In genomic region chr20:64057628-64058498, GRCh38 we compare ENCODE assay signal across 1 cellular context.
TF ChIP-seq lines count a peak whose summit lies in the region.

No MANE protein-coding gene starts in this region.

TF ChIP-seq in GM12878, 131 proteins besides CTCF, POLR2A, EP300 and RAD21 (continues in another document):
- TF ChIP-seq RCOR1 (conservative IDR thresholded peaks at IDR 0.05; ENCODE audit: low read depth, low read length) = no peak
- 0 out of 2 replicates have a peak, but pooled peaks have one; percentile 7 for TF ChIP-seq ATF7 (IDR thresholded peaks at IDR 0.05; ENCODE audit: low read depth)
- TF ChIP-seq CHD1 (IDR thresholded peaks at IDR 0.05; ENCODE audit: low read depth, low read length) = no peak
- no peak for TF ChIP-seq BCL11A (IDR thresholded peaks at IDR 0.05; ENCODE audit: low read depth, low read length)
- TF ChIP-seq IRF4 (IDR thresholded peaks at IDR 0.05; ENCODE audit: low read depth, low read length) = peak; percentile 66; the same call in 1 of the 2 replicates
- TF ChIP-seq SMAD1 (IDR thresholded peaks at IDR 0.05; ENCODE audit: low read depth, partially characterized antibody) = no peak
- TF ChIP-seq STAT3 (IDR thresholded peaks at IDR 0.05; ENCODE audit: low read depth, low read length) = no peak
- peak; percentile 69 for TF ChIP-seq SMC3 (IDR thresholded peaks at IDR 0.05; ENCODE audit: borderline replicate concordance, low read length)
- TF ChIP-seq MXI1 (IDR thresholded peaks at IDR 0.05; ENCODE audit: low read depth, low read length) = peak; percentile 46; the same call in 1 of the 2 replicates
- no peak for TF ChIP-seq NFXL1 (IDR thresholded peaks at IDR 0.05; ENCODE audit: borderline replicate concordance)
- no peak for TF ChIP-seq TBL1XR1 (IDR thresholded peaks at IDR 0.05; ENCODE audit: low read depth, low read length)
- TF ChIP-seq RELA (IDR thresholded peaks at IDR 0.05; ENCODE audit: borderline replicate concordance, partially characterized antibody) = peak; percentile 23
- no peak for TF ChIP-seq BCLAF1 (IDR thresholded peaks at IDR 0.05)
- no peak for TF ChIP-seq HSF1 (IDR thresholded peaks at IDR 0.05; ENCODE audit: low read depth, low read length)
- TF ChIP-seq CBX3 (IDR thresholded peaks at IDR 0.05; ENCODE audit: borderline replicate concordance, low read depth) = no peak
- TF ChIP-seq MAX (IDR thresholded peaks at IDR 0.05; ENCODE audit: low read depth, low read length) = peak; percentile 45; the same call in 1 of the 2 replicates
- peak; percentile 95 for TF ChIP-seq GATAD2B (conservative IDR thresholded peaks at IDR 0.05; ENCODE audit: low read depth)
- TF ChIP-seq TCF3 (IDR thresholded peaks at IDR 0.05; ENCODE audit: borderline replicate concordance, insufficient read depth, low read depth, low read length) = peak; percentile 87
- TF ChIP-seq RB1 (IDR thresholded peaks at IDR 0.05; ENCODE audit: borderline replicate concordance) = no peak
- peak; percentile 86 for TF ChIP-seq TCF12 (IDR thresholded peaks at IDR 0.05; ENCODE audit: low read depth, low read length)
- no peak for TF ChIP-seq ZBTB40 (IDR thresholded peaks at IDR 0.05; ENCODE audit: borderline replicate concordance)
- TF ChIP-seq BHLHE40 (IDR thresholded peaks at IDR 0.05; ENCODE audit: borderline replicate concordance in 1 of 2, low read depth in 2 of 2, low read length in 1 of 2) = peak; percentile 84 to 91
- no peak; the same call in 1 of the 2 replicates for TF ChIP-seq LARP7 (IDR thresholded peaks at IDR 0.05)
- TF ChIP-seq MTA2 (IDR thresholded peaks at IDR 0.05; ENCODE audit: low read depth) = peak; percentile 55
- TF ChIP-seq CBX5 (IDR thresholded peaks at IDR 0.05; ENCODE audit: low read depth) = no peak
- TF ChIP-seq RAD51 (IDR thresholded peaks at IDR 0.05) = peak; percentile 38; the same call in 1 of the 2 replicates
- peak; percentile 77 for TF ChIP-seq IKZF1 (conservative IDR thresholded peaks at IDR 0.05)
- peak; percentile 25; the same call in 1 of the 2 replicates for TF ChIP-seq SIN3A (IDR thresholded peaks at IDR 0.05; ENCODE audit: low read depth, low read length)
- no peak for TF ChIP-seq PML (IDR thresholded peaks at IDR 0.05; ENCODE audit: low read length)
- TF ChIP-seq SREBF2 (IDR thresholded peaks at IDR 0.05; ENCODE audit: low read length) = no peak
- TF ChIP-seq ZSCAN29 (IDR thresholded peaks at IDR 0.05) = peak; percentile 36; the same call in 1 of the 2 replicates
- peak; percentile 85; the same call in 1 of the 2 replicates for TF ChIP-seq HDGF (IDR thresholded peaks at IDR 0.05)
- no peak for TF ChIP-seq SPI1 (IDR thresholded peaks at IDR 0.05; ENCODE audit: borderline replicate concordance, insufficient read depth, low read depth, low read length)
- TF ChIP-seq RFX5 (IDR thresholded peaks at IDR 0.05; ENCODE audit: low read depth, low read length) = no peak
- TF ChIP-seq SP1 (IDR thresholded peaks at IDR 0.05; ENCODE audit: low read depth, low read length) = peak; percentile 11
- no peak for TF ChIP-seq ZNF274 (IDR thresholded peaks at IDR 0.05; ENCODE audit: insufficient read depth, insufficient read length)
- no peak for TF ChIP-seq SRF (IDR thresholded peaks at IDR 0.05; ENCODE audit: low read depth in 2 of 2, low read length in 2 of 2)
- TF ChIP-seq SREBF1 (IDR thresholded peaks at IDR 0.05; ENCODE audit: low read length) = no peak
- TF ChIP-seq FOXM1 (IDR thresholded peaks at IDR 0.05; ENCODE audit: low read depth, low read length) = no peak
- 0 out of 2 replicates have a peak, but pooled peaks have one; percentile 42 for TF ChIP-seq WRNIP1 (IDR thresholded peaks at IDR 0.05; ENCODE audit: borderline replicate concordance, low read depth, low read length)
- no peak for TF ChIP-seq REST (IDR thresholded peaks at IDR 0.05; ENCODE audit: low read depth, low read length)
- no peak for TF ChIP-seq HDAC2 (IDR thresholded peaks at IDR 0.05)
- TF ChIP-seq YY1 (IDR thresholded peaks at IDR 0.05; ENCODE audit: low read depth, low read length) = peak; percentile 54; the same call in 1 of the 2 replicates
- peak; percentile 82 for TF ChIP-seq MEF2B (IDR thresholded peaks at IDR 0.05; ENCODE audit: partially characterized antibody, poor library complexity, severe bottlenecking)
- peak; percentile 48; the same call in 1 of the 2 replicates for TF ChIP-seq NKRF (conservative IDR thresholded peaks at IDR 0.05)
- peak; percentile 57; the same call in 1 of the 2 replicates for TF ChIP-seq RUNX3 (IDR thresholded peaks at IDR 0.05; ENCODE audit: low read length)
- TF ChIP-seq EED (IDR thresholded peaks at IDR 0.05; ENCODE audit: low read depth) = peak; percentile 18; the same call in 1 of the 2 replicates
- TF ChIP-seq ZNF217 (IDR thresholded peaks at IDR 0.05) = no peak
- TF ChIP-seq PKNOX1 (IDR thresholded peaks at IDR 0.05) = no peak
- TF ChIP-seq IKZF2 (IDR thresholded peaks at IDR 0.05) = peak; percentile 37 to 38; a peak in 2 of 4 replicates
- 0 out of 2 replicates have a peak, but pooled peaks have one; percentile 29 for TF ChIP-seq NR2C1 (IDR thresholded peaks at IDR 0.05)
- TF ChIP-seq CHD2 (IDR thresholded peaks at IDR 0.05; ENCODE audit: borderline replicate concordance, low read depth, low read length) = peak; percentile 91
- peak; percentile 28; the same call in 1 of the 2 replicates for TF ChIP-seq TARDBP (IDR thresholded peaks at IDR 0.05; ENCODE audit: borderline replicate concordance)
- peak; percentile 51 for TF ChIP-seq DPF2 (IDR thresholded peaks at IDR 0.05)
- peak in 1 of 2 experiments; percentile 57; a peak in 1 of 3 replicates for TF ChIP-seq EGR1 (IDR thresholded peaks at IDR 0.05; ENCODE audit: borderline replicate concordance in 1 of 2, low read depth in 2 of 2, low read length in 2 of 2)
- no peak; the same call in 1 of the 2 replicates for TF ChIP-seq STAT1 (conservative IDR thresholded peaks at IDR 0.05)
- TF ChIP-seq ASH2L (IDR thresholded peaks at IDR 0.05; ENCODE audit: borderline replicate concordance, low read depth) = no peak
